In genomic region chr9:133458643-133459312, GRCh38 we compare ENCODE assay signal across 8 cellular contexts. TPM values are rescaled to one million over a fixed set of nuclear protein-coding genes. Genes with fewer than 3 reads are reported as not detected.
DNase-seq lines count a peak whose midpoint lies in the region; ATAC-seq, FAIRE-seq and TF ChIP-seq lines count a peak whose summit lies in the region.

No MANE protein-coding gene starts in this region.

- no peak for TF ChIP-seq EP300 in transverse colon (IDR thresholded peaks at IDR 0.05; ENCODE audit: low read depth)

- no peaks in the 10 kb centered on the region for H3K9me3 ChIP-seq in iPS-20b (ENCODE audit: insufficient read depth, low read depth, low read length)
- no peaks in the 10 kb centered on the region for H3K9me3 ChIP-seq in transverse colon

- H3K27ac Mint-ChIP-seq in activated naive CD4-positive, alpha-beta T cell treated with anti-CD3 and anti-CD28 coated beads for 36 hours = no peak overlapping the region

- ATAC-seq in GM21423 (IDR thresholded peaks at IDR 0.05; ENCODE audit: unreplicated experiment) = no peak

- H3K9me3 Mint-ChIP-seq in activated naive CD4-positive, alpha-beta T cell treated with anti-CD3 and anti-CD28 coated beads for 36 hours = no peaks in the 10 kb centered on the region

- H3K27me3 ChIP-seq in iPS-20b (ENCODE audit: insufficient read depth, low read length) (peaks cover 4% of the 10 kb centered on the region; the same call in 1 of the 2 replicates), transverse colon (no peaks in the 10 kb centered on the region)

- 77% methylated on average over 16 of the region's 16 CpGs; no CpG with 5 or more reads in 1 of the 2 donors for WGBS in transverse colon (ENCODE audit: low coverage in 1 of 2), 2 donors

- peak overlapping the region; percentile 80 for H3K4me3 Mint-ChIP-seq in activated naive CD4-positive, alpha-beta T cell treated with anti-CD3 and anti-CD28 coated beads for 36 hours

- no peak for TF ChIP-seq POLR2A in transverse colon (IDR thresholded peaks at IDR 0.05)

- H3K4me3 ChIP-seq in iPS-20b (ENCODE audit: low read length) (peak overlapping the region; percentile 83), transverse colon (peak overlapping the region in 3 of 4 donors; percentile 70 to 81 (median 71))

- H3K36me3 ChIP-seq in iPS-20b (ENCODE audit: insufficient read depth, low read depth, low read length) = no peaks in the 10 kb centered on the region
- H3K36me3 ChIP-seq in transverse colon = no peaks in the 10 kb centered on the region

- intact Hi-C loops in activated naive CD4-positive, alpha-beta T cell treated with anti-CD3 and anti-CD28 coated beads for 36 hours (cut with micrococcal nuclease) = loop anchor here (1.0 to 2.0 kb wide), 2 partner anchors 21 to 40 kb away; partner anchors contain the start of genes REXO4 and SLC2A6
- intact Hi-C loops in transverse colon (cut with DNase I; ENCODE audit: low total_unique reads) = no loop called here

- H3K9ac ChIP-seq in iPS-20b (ENCODE audit: low read depth, low read length) = peak overlapping the region; percentile 40; the same call in 1 of the 2 replicates

- DNase-seq in activated naive CD4-positive, alpha-beta T cell treated with anti-CD3 and anti-CD28 coated beads for 36 hours = no peak
- DNase-seq in activated naive CD4-positive, alpha-beta T cell treated with Interleukin-2 at 50 U/mL for 16 hours = no peak
- peak; percentile 35 for DNase-seq in UCSD-AML1 (lab: John Stamatoyannopoulos, UW; ENCODE audit: unreplicated experiment)
- DNase-seq in transverse colon = no peak
- DNase-seq in RCC 7860 (ENCODE audit: low spot score) = no peak
- no peak for DNase-seq in hypothalamus (lab: John Stamatoyannopoulos, UW)

- H3K36me3 Mint-ChIP-seq in activated naive CD4-positive, alpha-beta T cell treated with anti-CD3 and anti-CD28 coated beads for 36 hours (ENCODE audit: low read depth) = no peaks in the 10 kb centered on the region

- no peak for TF ChIP-seq CTCF in transverse colon (IDR thresholded peaks at IDR 0.05)

- H3K27ac ChIP-seq in iPS-20b (ENCODE audit: low read length) = no peak overlapping the region
- H3K27ac ChIP-seq in transverse colon = peak overlapping the region; percentile 94 to 97 (median 95)

- H3K4me1 ChIP-seq in iPS-20b (ENCODE audit: insufficient read depth, low read length) (peaks cover 7% of the 10 kb centered on the region), transverse colon (peaks cover 2 to 25% (median 15%) of the 10 kb centered on the region in 4 donors)

- in situ Hi-C loops in transverse colon (cut with MboI; ENCODE audit: low pct_ligation_motif_present in 1 of 4, low pct_unique_long_range_greater_than_20kb in 1 of 4, low sequenced_read_pairs in 3 of 4) = no loop called here

- H3K4me1 Mint-ChIP-seq in activated naive CD4-positive, alpha-beta T cell treated with anti-CD3 and anti-CD28 coated beads for 36 hours (ENCODE audit: low read depth) = peaks cover 2% of the 10 kb centered on the region

- H3K27me3 Mint-ChIP-seq in activated naive CD4-positive, alpha-beta T cell treated with anti-CD3 and anti-CD28 coated beads for 36 hours (ENCODE audit: low read depth) = no peaks in the 10 kb centered on the region

- FAIRE-seq in RCC 7860 (lab: Jason Lieb, UNC) = no peak

- CTCF ChIA-PET in activated naive CD4-positive, alpha-beta T cell treated with anti-CD3 and anti-CD28 coated beads for 36 hours (lab: Charles Lee) = interaction anchor here (1.6 kb wide), 1 partner anchor 26 kb away, joined by 6 read pairs; no protein-coding TSS in a partner anchor

RNA-seq across cellular contexts. Expression of gene CACFD1, which starts 1.0 kb away (rescaled TPM):
- under 1 TPM; 0.35 to 0.45 TPM for total RNA-seq in activated naive CD4-positive, alpha-beta T cell treated with anti-CD3 and anti-CD28 coated beads for 36 hours
- 100 to 1,000 TPM in 1 of 4 donors, 10 to 100 TPM in 3; 44.6 to 153 (median 80.0) TPM for total RNA-seq in transverse colon

RNA-seq across cellular contexts. Expression of gene SLC2A6, which starts 20.1 kb away (rescaled TPM):
- total RNA-seq in activated naive CD4-positive, alpha-beta T cell treated with anti-CD3 and anti-CD28 coated beads for 36 hours = under 1 TPM; 0.62 to 0.83 TPM
- total RNA-seq in transverse colon = 10 to 100 TPM in 1 of 4 donors, 1 to 10 TPM in 2, under 1 TPM in 1; 0.96 to 20.1 (median 3.4) TPM

RNA-seq across cellular contexts. Expression of gene ADAMTS13, which starts 36.6 kb away (rescaled TPM):
- total RNA-seq in activated naive CD4-positive, alpha-beta T cell treated with anti-CD3 and anti-CD28 coated beads for 36 hours = 1 to 10 TPM; 3.0 to 3.2 TPM
- total RNA-seq in transverse colon = 10 to 100 TPM in 2 of 4 donors, 1 to 10 TPM in 2; 2.6 to 12.7 (median 7.2) TPM

RNA-seq across cellular contexts. Expression of gene REXO4, which starts 41.0 kb away (rescaled TPM):
- 10 to 100 TPM; 22.5 to 27.0 TPM for total RNA-seq in activated naive CD4-positive, alpha-beta T cell treated with anti-CD3 and anti-CD28 coated beads for 36 hours
- 10 to 100 TPM; 12.1 to 21.9 (median 16.0) TPM for total RNA-seq in transverse colon

Comparison
In these comparisons a context has a peak if more than half of its experiments do, and no peak if none do; other contexts are left out.
1. RNA of gene CACFD1, which starts 1.0 kb away (total RNA-seq): 44.6 to 153 TPM in transverse colon; 0.35 to 0.45 TPM in activated naive CD4-positive, alpha-beta T cell treated with anti-CD3 and anti-CD28 coated beads for 36 hours; every median in the first group is over 10 times any median in the second.